19 cellular contexts compared by ENCODE assay signal in genomic region chr5:103862398-103862797, GRCh38.
"Had no signal": no experiment of that assay in that cellular context is flagged by ENCODE, and none has a peak within 500 bp of the region (broad histone marks: within the 10 kb centered on the region; RNA-seq: fewer than 3 reads in every experiment).

No MANE protein-coding gene starts in this region.

- DNase-seq: activated CD4-positive, alpha-beta memory T cell treated with anti-CD3 and anti-CD28 coated beads for 36 hours; activated CD4-positive, alpha-beta T cell treated with anti-CD3 and anti-CD28 coated beads, Interleukin-2, amount 10 ng/mL, durations not matched to agents 7 days and 5 days; activated CD4-positive, CD25-positive, alpha-beta regulatory T cell; activated CD8-positive, alpha-beta memory T cell treated with anti-CD3 and anti-CD28 coated beads for 24 hours; activated gamma-delta T cell; activated naive CD4-positive, alpha-beta T cell treated with anti-CD3 and anti-CD28 coated beads for 36 hours; activated T-cell treated with anti-CD3 and anti-CD28 coated beads, Interleukin-2, amount 50 U/mL, for 4 hours; Kasumi-1; KBM-7; MV-4-11; NCI-H1092 treated with DMSO at 0.1 percent for 48 hours; NCI-H1417 treated with DMSO at 0.1 percent for 48 hours; NCI-H1694; NCI-H2029 treated with DMSO at 0.1 percent for 48 hours; NCI-H524; SHP77 treated with DMSO at 0.1 percent for 48 hours; T-cell; T-helper 2 cell; T1000 had no signal

- ATAC-seq: activated T-cell treated with anti-CD3 and anti-CD28 coated beads, Interleukin-2, amount 50 U/mL, for 4 hours; T-cell had no signal
